In the genomic region with DNA sequence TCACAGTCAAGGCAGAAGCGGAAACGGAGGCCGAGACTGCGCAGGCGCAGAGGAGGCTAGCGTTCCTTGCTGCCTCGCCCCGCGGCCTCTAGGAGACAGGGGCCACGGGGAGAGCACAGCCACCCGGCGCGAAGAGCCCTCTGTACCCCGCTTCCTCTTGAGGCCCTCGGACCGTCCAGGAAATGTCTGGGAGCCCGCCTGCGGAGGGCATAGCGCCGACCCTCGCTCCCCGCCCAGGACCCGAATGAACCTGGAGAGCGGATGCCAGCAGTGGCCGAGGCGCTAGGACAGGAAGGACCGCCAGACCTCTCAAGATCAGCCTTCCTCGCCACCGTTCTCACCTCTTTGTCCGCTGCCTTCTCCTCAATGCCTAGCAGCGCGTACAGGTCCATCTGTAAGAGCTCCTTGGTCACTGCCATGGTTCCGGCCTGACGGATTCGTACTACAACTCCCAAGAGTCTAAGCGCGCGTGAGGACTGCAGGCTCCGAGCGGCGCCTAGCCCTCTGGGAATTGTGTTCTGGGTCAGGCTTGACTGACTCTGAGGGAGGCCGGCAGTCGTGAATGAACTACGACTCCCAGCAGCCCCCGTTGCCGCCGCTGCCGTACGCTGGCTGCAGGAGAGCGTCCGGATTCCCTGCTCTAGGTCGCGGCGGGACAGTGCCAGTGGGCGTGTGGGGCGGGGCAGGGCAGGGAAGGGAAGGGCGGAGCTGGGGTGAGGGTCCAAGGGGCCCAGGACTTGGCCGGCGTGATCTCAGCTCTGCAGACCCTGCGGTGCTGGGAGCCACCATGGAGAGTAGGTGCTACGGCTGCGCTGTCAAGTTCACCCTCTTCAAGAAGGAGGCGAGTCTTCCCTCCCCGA, we compare ENCODE assay signal across 8 cellular contexts. TPM values are rescaled to one million over a fixed set of nuclear protein-coding genes. Genes with fewer than 3 reads are reported as not detected.
DNase-seq lines count a peak whose midpoint lies in the region; ATAC-seq and TF ChIP-seq lines count a peak whose summit lies in the region.

A gene with protein sequence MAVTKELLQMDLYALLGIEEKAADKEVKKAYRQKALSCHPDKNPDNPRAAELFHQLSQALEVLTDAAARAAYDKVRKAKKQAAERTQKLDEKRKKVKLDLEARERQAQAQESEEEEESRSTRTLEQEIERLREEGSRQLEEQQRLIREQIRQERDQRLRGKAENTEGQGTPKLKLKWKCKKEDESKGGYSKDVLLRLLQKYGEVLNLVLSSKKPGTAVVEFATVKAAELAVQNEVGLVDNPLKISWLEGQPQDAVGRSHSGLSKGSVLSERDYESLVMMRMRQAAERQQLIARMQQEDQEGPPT (minus strand): TSS at position 446 of the 860 bp plus-strand sequence. CDS start 27 bp downstream, at position 419.
A gene with protein sequence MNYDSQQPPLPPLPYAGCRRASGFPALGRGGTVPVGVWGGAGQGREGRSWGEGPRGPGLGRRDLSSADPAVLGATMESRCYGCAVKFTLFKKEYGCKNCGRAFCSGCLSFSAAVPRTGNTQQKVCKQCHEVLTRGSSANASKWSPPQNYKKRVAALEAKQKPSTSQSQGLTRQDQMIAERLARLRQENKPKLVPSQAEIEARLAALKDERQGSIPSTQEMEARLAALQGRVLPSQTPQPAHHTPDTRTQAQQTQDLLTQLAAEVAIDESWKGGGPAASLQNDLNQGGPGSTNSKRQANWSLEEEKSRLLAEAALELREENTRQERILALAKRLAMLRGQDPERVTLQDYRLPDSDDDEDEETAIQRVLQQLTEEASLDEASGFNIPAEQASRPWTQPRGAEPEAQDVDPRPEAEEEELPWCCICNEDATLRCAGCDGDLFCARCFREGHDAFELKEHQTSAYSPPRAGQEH (plus strand): TSS at position 62 of the 860 bp plus-strand sequence. CDS start 501 bp downstream, at position 563.

- peaks cover 18% of the 10 kb centered on the region for H3K4me1 Mint-ChIP-seq in HFFc6 (ENCODE audit: low read depth)
- peaks cover 32% of the 10 kb centered on the region for H3K4me1 Mint-ChIP-seq in activated naive CD4-positive, alpha-beta T cell treated with anti-CD3 and anti-CD28 coated beads, Interleukin-2, amount 10 ng/mL, durations not matched to agents 7 days and 5 days

- peak within 1 kb of the TSS; percentile 72; the same call in 1 of the 2 replicates for H3K27ac ChIP-seq in SK-N-MC
- peak within 1 kb of the TSS; percentile 85 to 98 (median 96) for H3K27ac ChIP-seq in gastroesophageal sphincter

- no peaks in the 10 kb centered on the region for H3K27me3 Mint-ChIP-seq in HFFc6 (ENCODE audit: insufficient read depth)
- H3K27me3 Mint-ChIP-seq in activated naive CD4-positive, alpha-beta T cell treated with anti-CD3 and anti-CD28 coated beads, Interleukin-2, amount 10 ng/mL, durations not matched to agents 7 days and 5 days = no peaks in the 10 kb centered on the region

- TF ChIP-seq CTCF in GM06990 (IDR thresholded peaks at IDR 0.05; ENCODE audit: insufficient read depth, low read length, poor library complexity, severe bottlenecking) (peak; percentile 12), HFFc6 (IDR thresholded peaks at IDR 0.05) (peak; percentile 32), NB4 (IDR thresholded peaks at IDR 0.05; ENCODE audit: low read depth, low read length) (no peak), gastroesophageal sphincter (IDR thresholded peaks at IDR 0.05) (peak in 3 of 4 experiments; percentile 12 to 41 (median 36))

- H3K4me3 Mint-ChIP-seq in HFFc6 = peak within 1 kb of the TSS; percentile 98
- peak within 1 kb of the TSS; percentile 97 for H3K4me3 Mint-ChIP-seq in activated naive CD4-positive, alpha-beta T cell treated with anti-CD3 and anti-CD28 coated beads, Interleukin-2, amount 10 ng/mL, durations not matched to agents 7 days and 5 days

- H3K27ac Mint-ChIP-seq in HFFc6 = peak within 1 kb of the TSS; percentile 94
- H3K27ac Mint-ChIP-seq in activated naive CD4-positive, alpha-beta T cell treated with anti-CD3 and anti-CD28 coated beads, Interleukin-2, amount 10 ng/mL, durations not matched to agents 7 days and 5 days = peak within 1 kb of the TSS; percentile 99

- 0% methylated on average over 8 of the region's 64 CpGs; no CpG with 5 or more reads in 1 of the 2 donors for WGBS in gastroesophageal sphincter (ENCODE audit: low coverage in 1 of 2), 2 donors

- TF ChIP-seq POLR2A in NB4 (IDR thresholded peaks at IDR 0.05; ENCODE audit: extremely low read depth, insufficient read length) (peak; percentile 76), gastroesophageal sphincter (IDR thresholded peaks at IDR 0.05) (peak; percentile 14 to 19)

- peaks cover 3 to 42% (median 22%) of the 10 kb centered on the region in 3 donors for H3K4me1 ChIP-seq in gastroesophageal sphincter

- H3K4me3 ChIP-seq in GM06990 (replicated peaks; ENCODE audit: low read depth, low read length) (peak within 1 kb of the TSS; percentile 96), NB4 (ENCODE audit: low read depth, low read length) (peak within 1 kb of the TSS; percentile 97), SK-N-MC (peak within 1 kb of the TSS; percentile 99), gastroesophageal sphincter (peak within 1 kb of the TSS; percentile 70 to 88)

- H3K9me3 Mint-ChIP-seq in HFFc6 = no peaks in the 10 kb centered on the region
- H3K9me3 Mint-ChIP-seq in activated naive CD4-positive, alpha-beta T cell treated with anti-CD3 and anti-CD28 coated beads, Interleukin-2, amount 10 ng/mL, durations not matched to agents 7 days and 5 days = no peaks in the 10 kb centered on the region

- peak; percentile 99 for ATAC-seq in gastroesophageal sphincter

- H3K36me3 ChIP-seq in GM06990 (ENCODE audit: control insufficient read depth, insufficient read depth, low read length) = peaks cover 4% of the 10 kb centered on the region
- H3K36me3 ChIP-seq in SK-N-MC (ENCODE audit: insufficient read depth, low read length) = no peaks in the 10 kb centered on the region
- peaks cover 0 to 35% of the 10 kb centered on the region in 2 donors for H3K36me3 ChIP-seq in gastroesophageal sphincter

- no peak for TF ChIP-seq EP300 in gastroesophageal sphincter (IDR thresholded peaks at IDR 0.05)

- CTCF ChIA-PET in activated naive CD4-positive, alpha-beta T cell treated with anti-CD3 and anti-CD28 coated beads, Interleukin-2, amount 10 ng/mL, durations not matched to agents 7 days and 5 days (lab: Charles Lee) = interaction anchor here (0.7 kb wide), 1 partner anchor 87 kb away, joined by 3 read pairs; a partner anchor contains a TSS

- H3K9ac ChIP-seq in SK-N-MC (ENCODE audit: insufficient read length) = peak within 1 kb of the TSS; percentile 88

- DNase-seq in GM06990 (ENCODE audit: extremely low read depth, insufficient read length) (peak; percentile 92), HFFc6 (peak; percentile 98), NB4 (ENCODE audit: low read depth) (peak; percentile 99), SK-N-MC (ENCODE audit: low read depth, low spot score) (peak; percentile 94), non-pigmented ciliary epithelial cell (ENCODE audit: low read depth) (peak; percentile 91), superior temporal gyrus (ENCODE audit: extremely low spot score) (peak; percentile 99)
- peak; percentile 97 for DNase-seq in activated naive CD4-positive, alpha-beta T cell treated with anti-CD3 and anti-CD28 coated beads, Interleukin-2, amount 10 ng/mL, durations not matched to agents 7 days and 5 days

- H3K9me3 ChIP-seq in SK-N-MC (ENCODE audit: low read depth, low read length) = no peaks in the 10 kb centered on the region
- no peaks in the 10 kb centered on the region for H3K9me3 ChIP-seq in gastroesophageal sphincter

- peaks cover 4% of the 10 kb centered on the region for H3K36me3 Mint-ChIP-seq in HFFc6 (ENCODE audit: low read depth)
- H3K36me3 Mint-ChIP-seq in activated naive CD4-positive, alpha-beta T cell treated with anti-CD3 and anti-CD28 coated beads, Interleukin-2, amount 10 ng/mL, durations not matched to agents 7 days and 5 days = peaks cover 13% of the 10 kb centered on the region

- H3K27me3 ChIP-seq in GM06990 (replicated peaks; ENCODE audit: control insufficient read depth, insufficient read depth, low read length) (no peaks in the 10 kb centered on the region), gastroesophageal sphincter (no peaks in the 10 kb centered on the region)

RNA-seq across cellular contexts. Expression of the first gene that starts in this region (rescaled TPM):
- 10 to 100 TPM; 25.9 to 39.9 (median 29.6) TPM for total RNA-seq in HFFc6 (2021; fragmentation: NEBNext Ultra II Directional; extraction: Animal tissue kit (Norgen Biotek cat#: 25700))
- 10 to 100 TPM in 3 of 4 donors, 1 to 10 TPM in 1; 7.8 to 20.5 (median 17.8) TPM for total RNA-seq in gastroesophageal sphincter

RNA-seq across cellular contexts. Expression of the second gene that starts in this region (rescaled TPM):
- 10 to 100 TPM; 10.7 to 13.5 (median 12.1) TPM for total RNA-seq in HFFc6 (2021; fragmentation: NEBNext Ultra II Directional; extraction: Animal tissue kit (Norgen Biotek cat#: 25700))
- total RNA-seq in gastroesophageal sphincter = 10 to 100 TPM; 13.3 to 25.5 (median 19.7) TPM

Comparison
In these comparisons a context has a peak if more than half of its experiments do, and no peak if none do; other contexts are left out.
1. Peak in every context shown above with its lines: DNase-seq, ATAC-seq, H3K4me3 ChIP-seq and H3K27ac ChIP-seq.